Comparison of ENCODE assay signal across 28 cellular contexts in the genomic region with DNA sequence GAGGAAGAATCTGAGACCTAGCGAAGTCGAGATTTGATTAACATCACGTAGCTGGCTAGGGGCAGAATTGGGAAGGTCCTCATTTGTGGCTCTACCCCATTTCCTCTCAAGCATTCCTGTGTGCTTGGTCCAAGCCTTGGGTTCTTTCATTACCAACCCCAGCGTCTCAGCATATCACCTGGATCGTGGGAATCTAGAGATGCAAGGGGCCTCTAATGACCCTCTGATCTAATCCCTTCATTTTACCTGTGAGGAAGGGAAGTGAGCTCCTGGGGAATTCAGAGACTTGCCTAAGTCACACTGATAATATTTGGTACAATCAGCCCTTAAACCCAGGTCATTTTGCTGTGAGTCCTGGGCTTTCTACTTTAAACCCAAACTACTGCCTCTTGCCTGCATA. TPM values are rescaled to one million over a fixed set of nuclear protein-coding genes. Genes with fewer than 3 reads are reported as not detected.
A peak's percentile ranks its signal among the peaks of the same experiment; 100 is the strongest.
DNase-seq lines count a peak whose midpoint lies in the region; ATAC-seq and TF ChIP-seq lines count a peak whose summit lies in the region.
"Had no signal": no experiment of that assay in that cellular context is flagged by ENCODE, and none has a peak within 500 bp of the region (broad histone marks: within the 10 kb centered on the region; RNA-seq: fewer than 3 reads in every experiment).

No MANE protein-coding gene starts in this region.

- no peak overlapping the region for H3K14ac ChIP-seq in mesenchymal stem cell (ENCODE audit: low read length in 2 of 2)

- H2BK15ac ChIP-seq in mesenchymal stem cell (ENCODE audit: low read depth, poor library complexity, severe bottlenecking) = no peak overlapping the region

- H3K23ac ChIP-seq in mesenchymal stem cell (ENCODE audit: low read length in 2 of 2) = no peak overlapping the region

- no peak for TF ChIP-seq CTCF in MCF 10A (IDR thresholded peaks at IDR 0.05; ENCODE audit: unreplicated experiment)
- TF ChIP-seq CTCF in breast epithelium (IDR thresholded peaks at IDR 0.05) = no peak
- TF ChIP-seq CTCF in mammary epithelial cell (conservative IDR thresholded peaks at IDR 0.05 in 1 of 2, IDR thresholded peaks at IDR 0.05 in 1 of 2; ENCODE audit: extremely low read depth in 1 of 2, insufficient read depth in 1 of 2, low read depth in 1 of 2, low read length in 2 of 2) = no peak
- no peak for TF ChIP-seq CTCF in mucosa of descending colon (IDR thresholded peaks at IDR 0.05)

- peaks cover 26% of the 10 kb centered on the region for H3K4me1 Mint-ChIP-seq in MCF 10A (ENCODE audit: insufficient read depth, unreplicated experiment)
- peaks cover 12% of the 10 kb centered on the region for H3K4me1 Mint-ChIP-seq in activated naive CD4-positive, alpha-beta T cell treated with anti-CD3 and anti-CD28 coated beads for 36 hours (ENCODE audit: low read depth)
- H3K4me1 Mint-ChIP-seq in activated T-helper 1 cell treated with anti-CD3 and anti-CD28 coated beads, Interleukin-12 subunit alpha, Interleukin-12 subunit beta, Interleukin-2, Interleukin-4 antibody, amounts not matched to agents 30 ng/mL and 10 ng/mL and 1 ng/mL, durations not matched to agents 14 hours and 24 hours and 36 hours (ENCODE audit: low read depth) = peaks cover 19% of the 10 kb centered on the region
- H3K4me1 Mint-ChIP-seq: memory B cell had no signal

- H3K4me3 Mint-ChIP-seq in MCF 10A (ENCODE audit: unreplicated experiment) = peak overlapping the region; percentile 80
- H3K4me3 Mint-ChIP-seq in activated naive CD4-positive, alpha-beta T cell treated with anti-CD3 and anti-CD28 coated beads for 36 hours = no peak overlapping the region
- no peak overlapping the region for H3K4me3 Mint-ChIP-seq in activated T-helper 1 cell treated with anti-CD3 and anti-CD28 coated beads, Interleukin-12 subunit alpha, Interleukin-12 subunit beta, Interleukin-2, Interleukin-4 antibody, amounts not matched to agents 30 ng/mL and 10 ng/mL and 1 ng/mL, durations not matched to agents 14 hours and 24 hours and 36 hours
- H3K4me3 Mint-ChIP-seq: activated naive CD4-positive, alpha-beta T cell treated with anti-CD3 and anti-CD28 coated beads, Interleukin-2, amount 10 ng/mL, durations not matched to agents 7 days and 5 days; activated T-cell treated with anti-CD3 and anti-CD28 coated beads, Interleukin-2, amount 50 U/mL, for 4 hours; CD4-positive, CD25-positive, alpha-beta regulatory T cell; memory B cell; T-cell had no signal

- H2AK5ac ChIP-seq in mesenchymal stem cell (ENCODE audit: low read length, severe bottlenecking) = no peak overlapping the region

- no peaks in the 10 kb centered on the region for H3K9me3 ChIP-seq in breast epithelium
- no peaks in the 10 kb centered on the region for H3K9me3 ChIP-seq in mammary epithelial cell (replicated peaks; ENCODE audit: insufficient read depth, low read length)
- H3K9me3 ChIP-seq in mesenchymal stem cell (ENCODE audit: control insufficient read depth, low read length) = no peaks in the 10 kb centered on the region
- H3K9me3 ChIP-seq in mucosa of descending colon = no peaks in the 10 kb centered on the region
- H3K9me3 ChIP-seq: adrenal gland, body of pancreas, testis, uterus had no signal

- H3K18ac ChIP-seq in mesenchymal stem cell (ENCODE audit: low read depth in 1 of 2, low read length in 2 of 2) = no peak overlapping the region

- dilution Hi-C loops in mammary epithelial cell (cut with HindIII; ENCODE audit: low sequenced_read_pairs) = no loop called here

- H2BK120ac ChIP-seq in mesenchymal stem cell (ENCODE audit: low read depth, low read length) = no peak overlapping the region

- peak overlapping the region; percentile 37 for H4K8ac ChIP-seq in mesenchymal stem cell (ENCODE audit: low read length)

- BruUV-seq in MCF 10A (replicated peaks; lab: Mats Ljungman, UMichigan) (no TSS peak), mammary epithelial cell (replicated peaks; lab: Mats Ljungman, UMichigan) (no TSS peak)

- no peaks in the 10 kb centered on the region for H3K27me3 ChIP-seq in breast epithelium
- no peaks in the 10 kb centered on the region for H3K27me3 ChIP-seq in mammary epithelial cell (ENCODE audit: insufficient read depth, low read length)
- H3K27me3 ChIP-seq in mesenchymal stem cell (ENCODE audit: control insufficient read depth in 1 of 2, insufficient read depth in 1 of 2, low read length in 2 of 2) = no peaks in the 10 kb centered on the region
- H3K27me3 ChIP-seq: adrenal gland, body of pancreas, testis, uterus had no signal

- peak overlapping the region; percentile 90 for H3K4me2 ChIP-seq in mammary epithelial cell (ENCODE audit: insufficient read depth, low read depth, low read length)
- no peak overlapping the region for H3K4me2 ChIP-seq in mesenchymal stem cell (ENCODE audit: low read length, poor library complexity, severe bottlenecking)
- H3K4me2 ChIP-seq: KMS-11 had no signal

- H4K91ac ChIP-seq in mesenchymal stem cell (ENCODE audit: low read length) = no peak overlapping the region

- H3K79me1 ChIP-seq in mesenchymal stem cell (replicated peaks; ENCODE audit: low read length, poor library complexity, severe bottlenecking) = no peaks in the 10 kb centered on the region

- 96% methylated on average over 5 of the region's 5 CpGs for WGBS in mammary epithelial cell (ENCODE audit: low coverage, missing lambda C conversion rate)
- WGBS in mesenchymal stem cell = 82% methylated on average over 5 of the region's 5 CpGs

- no peaks in the 10 kb centered on the region for H4K20me1 ChIP-seq in mammary epithelial cell (ENCODE audit: insufficient read depth, low read length)

- H3K9ac ChIP-seq in mammary epithelial cell (ENCODE audit: insufficient read depth, low read length) (peak overlapping the region; percentile 97), mesenchymal stem cell (ENCODE audit: low read length) (no peak overlapping the region)
- H3K9ac ChIP-seq: KMS-11 had no signal

- no peak overlapping the region for H2BK5ac ChIP-seq in mesenchymal stem cell (ENCODE audit: low read depth, low read length, poor library complexity, severe bottlenecking)

- H3K4me1 ChIP-seq in breast epithelium = no peaks in the 10 kb centered on the region
- H3K4me1 ChIP-seq in mammary epithelial cell (ENCODE audit: insufficient read depth, low read length) = peaks cover 61% of the 10 kb centered on the region
- H3K4me1 ChIP-seq in mesenchymal stem cell (ENCODE audit: control insufficient read depth, insufficient read depth, low read depth, low read length) = no peaks in the 10 kb centered on the region
- no peaks in the 10 kb centered on the region for H3K4me1 ChIP-seq in mucosa of descending colon (ENCODE audit: low read depth)
- H3K4me1 ChIP-seq: body of pancreas, testis, uterus had no signal

- H3K4ac ChIP-seq in mesenchymal stem cell (ENCODE audit: low read depth in 1 of 2, low read length in 2 of 2) = no peak overlapping the region

- POLR2A ChIA-PET in MCF 10A (lab: Yijun Ruan, JAX) = interaction anchor here (0.7 to 7.2 kb wide), 5 partner anchors 8 to 1858 kb away, joined by 3 to 341 read pairs (median 7); no protein-coding TSS in a partner anchor

- in situ Hi-C loops in mammary epithelial cell (cut with MboI; ENCODE audit: low sequenced_read_pairs in 2 of 2) = loop anchor here in 1 of 2 donors (25.0 kb wide), 1 partner anchor 523 kb away; no protein-coding TSS in a partner anchor

- no peak for TF ChIP-seq POLR2A in breast epithelium (IDR thresholded peaks at IDR 0.05)

- H3K4me3 ChIP-seq in breast epithelium = no peak overlapping the region
- H3K4me3 ChIP-seq in mammary epithelial cell (replicated peaks in 1 of 3; ENCODE audit: insufficient read depth in 1 of 3, low read depth in 2 of 3, low read length in 3 of 3) = peak overlapping the region; percentile 63 to 91 (median 89)
- H3K4me3 ChIP-seq in mesenchymal stem cell (ENCODE audit: insufficient read depth in 1 of 2, low read depth in 1 of 2, low read length in 2 of 2) = no peak overlapping the region
- no peak overlapping the region for H3K4me3 ChIP-seq in mucosa of descending colon
- H3K4me3 ChIP-seq: adrenal gland, body of pancreas, testis, uterus had no signal

- intact Hi-C loops in MCF 10A (cut with micrococcal nuclease) = no loop called here
- intact Hi-C loops in breast epithelium (cut with DNase I; ENCODE audit: low total_unique reads) = no loop called here
- intact Hi-C loops in mammary epithelial cell (cut with micrococcal nuclease) = loop anchor here (10.0 kb wide), 1 partner anchor 960 kb away; no protein-coding TSS in a partner anchor
- intact Hi-C loops in activated naive CD4-positive, alpha-beta T cell treated with anti-CD3 and anti-CD28 coated beads for 36 hours (cut with micrococcal nuclease) = no loop called here
- intact Hi-C loops in activated T-helper 1 cell treated with anti-CD3 and anti-CD28 coated beads, Interleukin-12 subunit alpha, Interleukin-12 subunit beta, Interleukin-2, Interleukin-4 antibody, amounts not matched to agents 30 ng/mL and 10 ng/mL and 1 ng/mL, durations not matched to agents 14 hours and 24 hours and 36 hours (cut with micrococcal nuclease) = no loop called here
- intact Hi-C loops in mucosa of descending colon (cut with DNase I, micrococcal nuclease) = no loop called here

- H3K27ac ChIP-seq in breast epithelium (no peak overlapping the region), mammary epithelial cell (ENCODE audit: insufficient read depth, low read depth, low read length) (peak overlapping the region; percentile 99), mesenchymal stem cell (ENCODE audit: low read length, poor library complexity, severe bottlenecking) (no peak overlapping the region)
- H3K27ac ChIP-seq: adrenal gland, body of pancreas, KMS-11, testis, uterus had no signal

- H3K27ac Mint-ChIP-seq in MCF 10A (ENCODE audit: low read depth, unreplicated experiment) = peak overlapping the region; percentile 94
- H3K27ac Mint-ChIP-seq in activated naive CD4-positive, alpha-beta T cell treated with anti-CD3 and anti-CD28 coated beads for 36 hours = no peak overlapping the region
- no peak overlapping the region for H3K27ac Mint-ChIP-seq in activated T-helper 1 cell treated with anti-CD3 and anti-CD28 coated beads, Interleukin-12 subunit alpha, Interleukin-12 subunit beta, Interleukin-2, Interleukin-4 antibody, amounts not matched to agents 30 ng/mL and 10 ng/mL and 1 ng/mL, durations not matched to agents 14 hours and 24 hours and 36 hours
- H3K27ac Mint-ChIP-seq: activated naive CD4-positive, alpha-beta T cell treated with anti-CD3 and anti-CD28 coated beads, Interleukin-2, amount 10 ng/mL, durations not matched to agents 7 days and 5 days; CD4-positive, CD25-positive, alpha-beta regulatory T cell; memory B cell; T-cell had no signal

- H3K36me3 ChIP-seq in breast epithelium (no peaks in the 10 kb centered on the region), mammary epithelial cell (ENCODE audit: insufficient read depth, low read length) (peaks cover 15% of the 10 kb centered on the region), mesenchymal stem cell (ENCODE audit: control insufficient read depth in 1 of 2, insufficient read depth in 2 of 2, low read depth in 1 of 2, low read length in 2 of 2) (no peaks in the 10 kb centered on the region), mucosa of descending colon (ENCODE audit: low read depth) (no peaks in the 10 kb centered on the region)
- H3K36me3 ChIP-seq: adrenal gland, uterus had no signal

- H2BK12ac ChIP-seq in mesenchymal stem cell (ENCODE audit: low read length in 2 of 2) = no peak overlapping the region

- H3K27me3 Mint-ChIP-seq in MCF 10A (ENCODE audit: insufficient read depth, unreplicated experiment) = no peaks in the 10 kb centered on the region
- no peaks in the 10 kb centered on the region for H3K27me3 Mint-ChIP-seq in activated naive CD4-positive, alpha-beta T cell treated with anti-CD3 and anti-CD28 coated beads for 36 hours (ENCODE audit: low read depth)
- H3K27me3 Mint-ChIP-seq in activated T-helper 1 cell treated with anti-CD3 and anti-CD28 coated beads, Interleukin-12 subunit alpha, Interleukin-12 subunit beta, Interleukin-2, Interleukin-4 antibody, amounts not matched to agents 30 ng/mL and 10 ng/mL and 1 ng/mL, durations not matched to agents 14 hours and 24 hours and 36 hours (ENCODE audit: insufficient read depth) = no peaks in the 10 kb centered on the region
- H3K27me3 Mint-ChIP-seq: activated naive CD4-positive, alpha-beta T cell treated with anti-CD3 and anti-CD28 coated beads, Interleukin-2, amount 10 ng/mL, durations not matched to agents 7 days and 5 days; memory B cell; T-cell had no signal

- CTCF ChIA-PET in MCF 10A (lab: Yijun Ruan, JAX) (interaction anchor here (3.5 to 4.6 kb wide), 2 partner anchors 9 to 14 kb away, joined by 17 to 29 read pairs; no protein-coding TSS in a partner anchor), mammary epithelial cell (lab: Charles Lee; ENCODE audit: low non-redundant PET) (no interaction called here)
- CTCF ChIA-PET in activated naive CD4-positive, alpha-beta T cell treated with anti-CD3 and anti-CD28 coated beads for 36 hours (lab: Charles Lee) = no interaction called here

- no peaks in the 10 kb centered on the region for H3K9me3 Mint-ChIP-seq in MCF 10A (ENCODE audit: unreplicated experiment)
- no peaks in the 10 kb centered on the region for H3K9me3 Mint-ChIP-seq in activated naive CD4-positive, alpha-beta T cell treated with anti-CD3 and anti-CD28 coated beads for 36 hours
- no peaks in the 10 kb centered on the region for H3K9me3 Mint-ChIP-seq in activated T-helper 1 cell treated with anti-CD3 and anti-CD28 coated beads, Interleukin-12 subunit alpha, Interleukin-12 subunit beta, Interleukin-2, Interleukin-4 antibody, amounts not matched to agents 30 ng/mL and 10 ng/mL and 1 ng/mL, durations not matched to agents 14 hours and 24 hours and 36 hours
- H3K9me3 Mint-ChIP-seq: activated naive CD4-positive, alpha-beta T cell treated with anti-CD3 and anti-CD28 coated beads, Interleukin-2, amount 10 ng/mL, durations not matched to agents 7 days and 5 days; activated T-cell treated with anti-CD3 and anti-CD28 coated beads, Interleukin-2, amount 50 U/mL, for 4 hours; CD4-positive, CD25-positive, alpha-beta regulatory T cell; memory B cell; T-cell had no signal

- H3K36me3 Mint-ChIP-seq in MCF 10A (ENCODE audit: insufficient read depth, unreplicated experiment) = peaks cover 35% of the 10 kb centered on the region
- H3K36me3 Mint-ChIP-seq in activated naive CD4-positive, alpha-beta T cell treated with anti-CD3 and anti-CD28 coated beads for 36 hours (ENCODE audit: low read depth) = no peaks in the 10 kb centered on the region
- H3K36me3 Mint-ChIP-seq in activated T-helper 1 cell treated with anti-CD3 and anti-CD28 coated beads, Interleukin-12 subunit alpha, Interleukin-12 subunit beta, Interleukin-2, Interleukin-4 antibody, amounts not matched to agents 30 ng/mL and 10 ng/mL and 1 ng/mL, durations not matched to agents 14 hours and 24 hours and 36 hours (ENCODE audit: low read depth) = no peaks in the 10 kb centered on the region
- H3K36me3 Mint-ChIP-seq: activated naive CD4-positive, alpha-beta T cell treated with anti-CD3 and anti-CD28 coated beads, Interleukin-2, amount 10 ng/mL, durations not matched to agents 7 days and 5 days; CD4-positive, CD25-positive, alpha-beta regulatory T cell; memory B cell; T-cell had no signal

- DNase-seq in MCF 10A (ENCODE audit: unreplicated experiment) (no peak), breast epithelium (ENCODE audit: low spot score in 2 of 2) (no peak), mammary epithelial cell (no peak), mesenchymal stem cell (no peak), mucosa of descending colon (no peak)
- DNase-seq in activated naive CD4-positive, alpha-beta T cell treated with anti-CD3 and anti-CD28 coated beads for 36 hours = no peak
- no peak for DNase-seq in activated T-helper 1 cell treated with anti-CD3 and anti-CD28 coated beads, Interleukin-12 subunit alpha, Interleukin-12 subunit beta, Interleukin-2, Interleukin-4 antibody, amounts not matched to agents 30 ng/mL and 10 ng/mL and 1 ng/mL, durations not matched to agents 14 hours and 24 hours and 36 hours (ENCODE audit: low spot score)
- DNase-seq: activated CD4-positive, alpha-beta T cell treated with anti-CD3 and anti-CD28 coated beads, Interleukin-2, amount 50 U/mL, for 1 hour; activated naive CD4-positive, alpha-beta T cell treated with anti-CD3 and anti-CD28 coated beads, Interleukin-2, amount 10 ng/mL, durations not matched to agents 7 days and 5 days; activated T-cell treated with anti-CD3 and anti-CD28 coated beads, Interleukin-2, amount 50 U/mL, for 4 hours; adrenal gland; body of pancreas; CD4-positive, CD25-positive, alpha-beta regulatory T cell; cerebellar nuclear complex; hippocampal formation; NCI-H1436; NCI-H2081 treated with DMSO at 0.1 percent for 48 hours; NCI-H82; stimulated activated CD4-positive, alpha-beta T cell treated with anti-CD3 and anti-CD28 coated beads, Interleukin-1b, Interleukin-23, amount 100 ng/mL, for 48 hours; stimulated activated naive CD8-positive, alpha-beta T cell treated with anti-CD3 and anti-CD28 coated beads, Interleukin-15, Interleukin-2, amounts not matched to agents 100 U/mL and 50 U/mL, for 24 hours; T-cell; testis; uterus had no signal

- peaks cover 70% of the 10 kb centered on the region for H3K79me2 ChIP-seq in mammary epithelial cell (ENCODE audit: insufficient read depth, low read length)

- H2AFZ ChIP-seq in mammary epithelial cell (ENCODE audit: low read depth, low read length) = no peak overlapping the region
- H2AFZ ChIP-seq in mesenchymal stem cell (ENCODE audit: low read depth, low read length) = no peak overlapping the region

- ATAC-seq in mucosa of descending colon = no peak
- ATAC-seq in GM18502 (IDR thresholded peaks at IDR 0.05; ENCODE audit: poor library complexity, unreplicated experiment) = no peak
- ATAC-seq: activated T-cell treated with anti-CD3 and anti-CD28 coated beads, Interleukin-2, amount 50 U/mL, for 4 hours; body of pancreas; stimulated activated naive CD8-positive, alpha-beta T cell treated with anti-CD3 and anti-CD28 coated beads, Interleukin-15, Interleukin-2, amounts not matched to agents 100 U/mL and 50 U/mL, for 24 hours; T-cell had no signal

RNA-seq across cellular contexts. Expression of gene GPR87, which starts 2.0 kb away (rescaled TPM):
- total RNA-seq in MCF 10A (2022) = 41.9 and 51.8 TPM in 2 replicates
- 1 to 10 TPM in 2 of 3 donors, not detected in 1; 2.6 to 3.4 TPM for total RNA-seq in breast epithelium
- 10 to 100 TPM; 66.1 to 78.7 TPM for total RNA-seq in mammary epithelial cell
- 88.9 TPM for polyA plus RNA-seq in mammary epithelial cell
- polyA minus RNA-seq in mammary epithelial cell = 41.7 TPM
- 0.07 TPM for polyA plus RNA-seq in mesenchymal stem cell (2013, experiment 1 of 2)
- 0.11 TPM for polyA plus RNA-seq in mesenchymal stem cell (2013, experiment 2 of 2)
- under 1 TPM in 1 of 2 experiments, not detected in 1; 0.19 TPM for total RNA-seq in activated naive CD4-positive, alpha-beta T cell treated with anti-CD3 and anti-CD28 coated beads for 36 hours
- 0.62 and 0.93 TPM in 2 replicates for total RNA-seq in activated T-helper 1 cell treated with anti-CD3 and anti-CD28 coated beads, Interleukin-12 subunit alpha, Interleukin-12 subunit beta, Interleukin-2, Interleukin-4 antibody, amounts not matched to agents 30 ng/mL and 10 ng/mL and 1 ng/mL, durations not matched to agents 14 hours and 24 hours and 36 hours
- total RNA-seq in mucosa of descending colon = not detected
- total RNA-seq: adrenal gland; body of pancreas; CD4-positive, CD25-positive, alpha-beta regulatory T cell; H4; T-cell; testis had no signal
- polyA plus RNA-seq: adrenal gland; CD4-positive, CD25-positive, alpha-beta regulatory T cell had no signal

RNA-seq across cellular contexts. Expression of gene P2RY13, which starts 14.8 kb away (rescaled TPM):
- total RNA-seq in MCF 10A (2022) (not detected in 2 replicates), breast epithelium (1 to 10 TPM in 2 of 3 donors, under 1 TPM in 1; 0.98 to 6.9 (median 2.5) TPM), mammary epithelial cell (not detected), mucosa of descending colon (1 to 10 TPM in 2 of 3 donors, under 1 TPM in 1; 0.29 to 1.9 (median 1.5) TPM)
- polyA plus RNA-seq in mammary epithelial cell = not detected
- polyA minus RNA-seq in mammary epithelial cell = not detected
- not detected for polyA plus RNA-seq in mesenchymal stem cell (2013, experiment 1 of 2)
- not detected for polyA plus RNA-seq in mesenchymal stem cell (2013, experiment 2 of 2)
- not detected for total RNA-seq in activated naive CD4-positive, alpha-beta T cell treated with anti-CD3 and anti-CD28 coated beads for 36 hours
- not detected in 2 replicates for total RNA-seq in activated T-helper 1 cell treated with anti-CD3 and anti-CD28 coated beads, Interleukin-12 subunit alpha, Interleukin-12 subunit beta, Interleukin-2, Interleukin-4 antibody, amounts not matched to agents 30 ng/mL and 10 ng/mL and 1 ng/mL, durations not matched to agents 14 hours and 24 hours and 36 hours
- total RNA-seq: activated T-cell treated with anti-CD3 and anti-CD28 coated beads, Interleukin-2, amount 50 U/mL, for 4 hours; CD4-positive, CD25-positive, alpha-beta regulatory T cell; dermis microvascular lymphatic vessel endothelial cell; H4; T-cell had no signal

RNA-seq across cellular contexts. Expression of gene P2RY14, which starts 36.3 kb away (rescaled TPM):
- not detected in 2 replicates for total RNA-seq in MCF 10A (2022)
- total RNA-seq in breast epithelium = 1 to 10 TPM; 1.9 to 8.5 (median 3.3) TPM
- total RNA-seq in mammary epithelial cell = not detected
- polyA plus RNA-seq in mammary epithelial cell = not detected
- polyA minus RNA-seq in mammary epithelial cell = not detected
- polyA plus RNA-seq in mesenchymal stem cell (2013, experiment 1 of 2) = 4.2 TPM
- polyA plus RNA-seq in mesenchymal stem cell (2013, experiment 2 of 2) = 4.0 TPM
- total RNA-seq in activated naive CD4-positive, alpha-beta T cell treated with anti-CD3 and anti-CD28 coated beads for 36 hours = under 1 TPM; 0.12 to 0.69 TPM
- total RNA-seq in activated T-helper 1 cell treated with anti-CD3 and anti-CD28 coated beads, Interleukin-12 subunit alpha, Interleukin-12 subunit beta, Interleukin-2, Interleukin-4 antibody, amounts not matched to agents 30 ng/mL and 10 ng/mL and 1 ng/mL, durations not matched to agents 14 hours and 24 hours and 36 hours = 7.7 and 9.4 TPM in 2 replicates
- 10 to 100 TPM in 1 of 3 donors, 1 to 10 TPM in 2; 3.9 to 18.2 (median 4.4) TPM for total RNA-seq in mucosa of descending colon
- total RNA-seq: dermis microvascular lymphatic vessel endothelial cell, H4 had no signal

Comparison
In these comparisons a context has a peak if more than half of its experiments do, and no peak if none do; other contexts are left out.
1. H3K4me3 ChIP-seq: peak in mammary epithelial cell (3 of 3); none in breast epithelium (0 of 3), mesenchymal stem cell (0 of 2) and mucosa of descending colon (single experiment).